Comparison of ENCODE assay signal across 2 cellular contexts in genomic region chr2:216870508-216871332, GRCh38.
A peak's percentile ranks its signal among the peaks of the same experiment; 100 is the strongest.
TF ChIP-seq lines count a peak whose summit lies in the region.

No MANE protein-coding gene starts in this region.

TF ChIP-seq in K562, 482 proteins besides CTCF, POLR2A, EP300 and RAD21:
- TF ChIP-seq PBX2 (CRISPR knock-in tag; IDR thresholded peaks at IDR 0.05; ENCODE audit: low read depth) = no peak
- TF ChIP-seq PBX2 (tag; conservative IDR thresholded peaks at IDR 0.05; ENCODE audit: low read depth) = 0 out of 2 replicates have a peak, but pooled peaks have one; percentile 47
- TF ChIP-seq MEIS2 (IDR thresholded peaks at IDR 0.05; ENCODE audit: partially characterized antibody) = peak; percentile 72
- TF ChIP-seq PKNOX1 (IDR thresholded peaks at IDR 0.05) = peak; percentile 69
- TF ChIP-seq ZNF707 (CRISPR knock-in tag; conservative IDR thresholded peaks at IDR 0.05) = no peak
- no peak for TF ChIP-seq POLR2G (IDR thresholded peaks at IDR 0.05; ENCODE audit: low read depth, low read length)
TF ChIP-seq in K562: peak in this region for 3.

TF ChIP-seq in HepG2, 621 proteins besides CTCF, POLR2A, EP300 and RAD21:
- TF ChIP-seq USF2 (IDR thresholded peaks at IDR 0.05; ENCODE audit: low read depth, low read length) (no peak), USF2 (CRISPR knock-in tag; IDR thresholded peaks at IDR 0.05; ENCODE audit: borderline replicate concordance) (0 out of 2 replicates have a peak, but pooled peaks have one; percentile 31), ZBTB25 (CRISPR knock-in tag; IDR thresholded peaks at IDR 0.05) (no peak), KDM4B (CRISPR knock-in tag; IDR thresholded peaks at IDR 0.05) (no peak), ZC3H4 (CRISPR knock-in tag; IDR thresholded peaks at IDR 0.05; ENCODE audit: borderline replicate concordance) (peak; percentile 39; the same call in 1 of the 2 replicates), SSRP1 (CRISPR knock-in tag; IDR thresholded peaks at IDR 0.05) (0 out of 2 replicates have a peak, but pooled peaks have one; percentile 5), ZNF451 (CRISPR knock-in tag; IDR thresholded peaks at IDR 0.05) (0 out of 2 replicates have a peak, but pooled peaks have one; percentile 13), STAG1 (CRISPR knock-in tag; IDR thresholded peaks at IDR 0.05) (0 out of 2 replicates have a peak, but pooled peaks have one; percentile 1), TMF1 (CRISPR knock-in tag; IDR thresholded peaks at IDR 0.05; ENCODE audit: low read depth) (no peak), HNRNPK (IDR thresholded peaks at IDR 0.05; ENCODE audit: low read depth, low read length, poor library complexity, severe bottlenecking) (no peak), ZNF292 (CRISPR knock-in tag; IDR thresholded peaks at IDR 0.05; ENCODE audit: borderline replicate concordance, low read depth) (peak; percentile 17; the same call in 1 of the 2 replicates), ZNF414 (CRISPR knock-in tag; IDR thresholded peaks at IDR 0.05) (0 out of 2 replicates have a peak, but pooled peaks have one; percentile 3)
